ENCODE assay signal across 17 cellular contexts in the genomic region with DNA sequence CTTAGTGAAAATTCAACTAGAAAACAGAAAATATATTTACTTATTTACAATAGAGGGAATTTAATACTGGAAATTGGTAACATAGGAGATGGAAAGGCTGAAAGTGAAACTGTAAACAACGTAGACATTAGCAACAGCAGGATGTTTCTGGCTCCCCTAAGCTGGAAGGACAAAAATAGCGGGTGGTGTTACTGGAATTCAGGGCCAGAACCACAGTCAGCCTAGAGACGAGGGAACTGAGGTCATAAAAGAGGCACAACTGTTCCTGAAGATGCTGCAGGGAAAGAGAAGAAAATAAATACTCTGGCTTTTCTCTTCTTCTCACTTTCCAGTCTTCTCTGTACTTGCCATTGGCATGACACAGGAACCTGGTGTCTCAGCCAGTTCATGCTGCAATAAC.
DNase-seq lines count a peak whose midpoint lies in the region; ATAC-seq and TF ChIP-seq lines count a peak whose summit lies in the region.
"Had no signal": no experiment of that assay in that cellular context is flagged by ENCODE, and none has a peak within 500 bp of the region (broad histone marks: within the 10 kb centered on the region; RNA-seq: fewer than 3 reads in every experiment).

No MANE protein-coding gene starts in this region.

- no peaks in the 10 kb centered on the region for H3K79me1 ChIP-seq in mesenchymal stem cell (replicated peaks; ENCODE audit: low read length, poor library complexity, severe bottlenecking)

- H3K18ac ChIP-seq in mesenchymal stem cell (ENCODE audit: low read depth in 1 of 2, low read length in 2 of 2) = no peak overlapping the region

- no peak overlapping the region for H2BK15ac ChIP-seq in mesenchymal stem cell (ENCODE audit: low read depth, poor library complexity, severe bottlenecking)

- no peak overlapping the region for H2BK120ac ChIP-seq in mesenchymal stem cell (ENCODE audit: low read depth, low read length)

- 44% methylated on average over 3 of the region's 3 CpGs for WGBS in mesenchymal stem cell

- DNase-seq in H4 (ENCODE audit: low spot score) (peak; percentile 21), RPMI7951 (ENCODE audit: low read depth) (peak; percentile 6), mesenchymal stem cell (peak; percentile 5), putamen (ENCODE audit: low spot score) (no peak), dorsolateral prefrontal cortex (no peak)
- DNase-seq in stimulated activated naive CD8-positive, alpha-beta T cell treated with anti-CD3 and anti-CD28 coated beads, Interleukin-15, Interleukin-2, amounts not matched to agents 100 U/mL and 50 U/mL, for 24 hours = no peak
- DNase-seq: DMS79 treated with DMSO at 0.1 percent for 48 hours, HFFc6, NCI-H1417 treated with DMSO at 0.1 percent for 48 hours, NCI-H187 treated with DMSO at 0.1 percent for 48 hours, NCI-H2227 treated with DMSO at 0.1 percent for 48 hours, NCI-H510A treated with DMSO at 0.1 percent for 48 hours, SHP77 had no signal

- H4K20me1 ChIP-seq in BLaER1 = no peaks in the 10 kb centered on the region

- no peak overlapping the region for H4K91ac ChIP-seq in mesenchymal stem cell (ENCODE audit: low read length)

- H3K23ac ChIP-seq in mesenchymal stem cell (ENCODE audit: low read length in 2 of 2) = no peak overlapping the region

- H2BK12ac ChIP-seq in mesenchymal stem cell (ENCODE audit: low read length in 2 of 2) = no peak overlapping the region

- no peak overlapping the region for H2BK5ac ChIP-seq in mesenchymal stem cell (ENCODE audit: low read depth, low read length, poor library complexity, severe bottlenecking)

- H4K8ac ChIP-seq in mesenchymal stem cell (ENCODE audit: low read length) = no peak overlapping the region

- no peak for TF ChIP-seq CTCF in dorsolateral prefrontal cortex (IDR thresholded peaks at IDR 0.05 in 54 of 56, conservative IDR thresholded peaks at IDR 0.05 in 2 of 56; ENCODE audit: low read depth in 1 of 56, partially characterized antibody in 56 of 56)

- 0 out of 2 replicates have a peak overlapping the region, but pooled peaks have one; percentile 14 for H3K4me2 ChIP-seq in BLaER1
- no peak overlapping the region for H3K4me2 ChIP-seq in mesenchymal stem cell (ENCODE audit: low read length, poor library complexity, severe bottlenecking)
- H3K4me2 ChIP-seq: KMS-11 had no signal

- H2AK5ac ChIP-seq in mesenchymal stem cell (ENCODE audit: low read length, severe bottlenecking) = no peak overlapping the region

- intact Hi-C loops in dorsolateral prefrontal cortex (cut with DNase I) = no loop called here

- H3K9me3 ChIP-seq in BLaER1 (no peaks in the 10 kb centered on the region), mesenchymal stem cell (ENCODE audit: control insufficient read depth, low read length) (no peaks in the 10 kb centered on the region)

- H3K36me3 ChIP-seq in BLaER1 (no peaks in the 10 kb centered on the region), mesenchymal stem cell (ENCODE audit: control insufficient read depth in 1 of 2, insufficient read depth in 2 of 2, low read depth in 1 of 2, low read length in 2 of 2) (no peaks in the 10 kb centered on the region)

- ATAC-seq in stimulated activated naive CD8-positive, alpha-beta T cell treated with anti-CD3 and anti-CD28 coated beads, Interleukin-15, Interleukin-2, amounts not matched to agents 100 U/mL and 50 U/mL, for 24 hours = no peak
- no peak for ATAC-seq in GM18868 (IDR thresholded peaks at IDR 0.05; ENCODE audit: unreplicated experiment)

- H3K4me1 ChIP-seq in BLaER1 = no peaks in the 10 kb centered on the region
- H3K4me1 ChIP-seq in mesenchymal stem cell (ENCODE audit: control insufficient read depth, insufficient read depth, low read depth, low read length) = no peaks in the 10 kb centered on the region

- H3K9ac ChIP-seq in BLaER1 (no peak overlapping the region), mesenchymal stem cell (ENCODE audit: low read length) (peak overlapping the region; percentile 9)
- H3K9ac ChIP-seq: KMS-11 had no signal

- H3K14ac ChIP-seq in mesenchymal stem cell (ENCODE audit: low read length in 2 of 2) = no peak overlapping the region

- H2AFZ ChIP-seq in mesenchymal stem cell (ENCODE audit: low read depth, low read length) = no peak overlapping the region

- no peak overlapping the region for H3K4me3 ChIP-seq in BLaER1
- H3K4me3 ChIP-seq in mesenchymal stem cell (ENCODE audit: insufficient read depth in 1 of 2, low read depth in 1 of 2, low read length in 2 of 2) = no peak overlapping the region
- H3K4me3 ChIP-seq in dorsolateral prefrontal cortex = no peak overlapping the region
- H3K4me3 ChIP-seq: SK-N-MC had no signal

- H3K27ac ChIP-seq in BLaER1 (no peak overlapping the region), mesenchymal stem cell (ENCODE audit: low read length, poor library complexity, severe bottlenecking) (no peak overlapping the region), dorsolateral prefrontal cortex (no peak overlapping the region)
- H3K27ac ChIP-seq: KMS-11, SK-N-MC had no signal

- H3K27me3 ChIP-seq in BLaER1 = no peaks in the 10 kb centered on the region
- H3K27me3 ChIP-seq in mesenchymal stem cell (ENCODE audit: control insufficient read depth in 1 of 2, insufficient read depth in 1 of 2, low read length in 2 of 2) = peaks cover 5 to 11% of the 10 kb centered on the region in 2 experiments
- no peaks in the 10 kb centered on the region for H3K27me3 ChIP-seq in dorsolateral prefrontal cortex

- no peak overlapping the region for H3K4ac ChIP-seq in mesenchymal stem cell (ENCODE audit: low read depth in 1 of 2, low read length in 2 of 2)

Comparison
In these comparisons a context has a peak if more than half of its experiments do, and no peak if none do; other contexts are left out.
1. DNase-seq: peak in H4 (single experiment), RPMI7951 (single experiment) and mesenchymal stem cell (single experiment); none in stimulated activated naive CD8-positive, alpha-beta T cell treated with anti-CD3 and anti-CD28 coated beads, Interleukin-15, Interleukin-2, amounts not matched to agents 100 U/mL and 50 U/mL, for 24 hours (single experiment), putamen (single experiment) and dorsolateral prefrontal cortex (0 of 10).